ENCODE assay signal across 8 cellular contexts in the genomic region with DNA sequence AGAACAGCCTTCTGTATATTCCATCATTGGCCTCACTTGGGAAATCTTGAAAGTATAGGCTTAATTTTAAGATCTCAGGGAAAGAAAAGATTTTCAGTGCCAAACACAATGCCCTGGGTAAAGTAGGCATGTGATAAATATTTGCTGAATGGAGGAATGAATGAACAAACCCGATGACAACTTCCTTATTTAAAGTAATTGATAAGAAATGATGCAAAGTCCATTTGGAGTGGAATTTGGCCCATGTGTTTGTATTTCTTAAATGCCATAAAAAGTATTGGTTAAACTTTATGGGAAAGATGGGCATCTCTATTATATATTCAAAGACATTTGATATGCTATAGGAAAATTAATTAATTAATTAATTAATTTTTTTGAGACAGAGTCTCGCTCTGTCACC.
"Had no signal": no experiment of that assay in that cellular context is flagged by ENCODE, and none has a peak within 500 bp of the region (broad histone marks: within the 10 kb centered on the region; RNA-seq: fewer than 3 reads in every experiment).

No MANE protein-coding gene starts in this region.

- H3K9ac ChIP-seq: GM23248 had no signal

- H3K4me3 ChIP-seq: GM23248, HAP-1 had no signal

- H3K36me3 ChIP-seq: HAP-1 had no signal

- ATAC-seq: HCT116 had no signal

- FAIRE-seq: HTR-8/SVneo had no signal

- H3K27ac ChIP-seq: GM23248 had no signal

- DNase-seq: GM23248, GOT3, H7, HFFc6, KBM-7 had no signal

- H2AFZ ChIP-seq: GM23248 had no signal

- H3K9me3 ChIP-seq: HAP-1 had no signal
